ENCODE assay signal across 8 cellular contexts in genomic region chr6:166997768-166998255, GRCh38. TPM values are rescaled to one million over a fixed set of nuclear protein-coding genes. Genes with fewer than 3 reads are reported as not detected.
DNase-seq lines count a peak whose midpoint lies in the region; ATAC-seq and TF ChIP-seq lines count a peak whose summit lies in the region.

No MANE protein-coding gene starts in this region.

- H3K18ac ChIP-seq in neuronal stem cell (ENCODE audit: low read length) = peak overlapping the region; percentile 91

- TF ChIP-seq EP300 in transverse colon (IDR thresholded peaks at IDR 0.05; ENCODE audit: low read depth) = no peak

- TF ChIP-seq CTCF in AG10803 (conservative IDR thresholded peaks at IDR 0.05; ENCODE audit: low read length) (peak; percentile 61), fibroblast of villous mesenchyme (IDR thresholded peaks at IDR 0.05; ENCODE audit: insufficient read depth, low read depth, low read length) (peak; percentile 65), transverse colon (IDR thresholded peaks at IDR 0.05) (peak; percentile 17 to 58 (median 50))

- H2AK5ac ChIP-seq in neuronal stem cell (ENCODE audit: low read depth, low read length) = peak overlapping the region; percentile 70

- in situ Hi-C loops in transverse colon (cut with MboI; ENCODE audit: low pct_ligation_motif_present in 1 of 4, low pct_unique_long_range_greater_than_20kb in 1 of 4, low sequenced_read_pairs in 3 of 4) = loop anchor here in 3 of 4 donors (10.0 to 25.0 kb wide), 3 partner anchors 137 to 361 kb away; partner anchors contain the start of gene RPS6KA2 (in 1 of the 3)

- peak overlapping the region; percentile 98 for H3K9ac ChIP-seq in neuronal stem cell (ENCODE audit: low read depth, low read length, poor library complexity)

- H2BK5ac ChIP-seq in neuronal stem cell (ENCODE audit: low read length) = no peak overlapping the region

- H3K23ac ChIP-seq in neuronal stem cell (ENCODE audit: low read depth, low read length, poor library complexity) = peak overlapping the region; percentile 11

- no peak overlapping the region for H2BK120ac ChIP-seq in neuronal stem cell (ENCODE audit: low read depth, low read length)

- ATAC-seq in GM18858 (IDR thresholded peaks at IDR 0.05; ENCODE audit: unreplicated experiment) (peak; percentile 28), HG03469 (IDR thresholded peaks at IDR 0.05; ENCODE audit: unreplicated experiment) (peak; percentile 19)

- peak overlapping the region; percentile 84 for H3K4me3 Mint-ChIP-seq in activated T-helper 1 cell treated with anti-CD3 and anti-CD28 coated beads, Interleukin-12 subunit alpha, Interleukin-12 subunit beta, Interleukin-2, Interleukin-4 antibody, amounts not matched to agents 30 ng/mL and 10 ng/mL and 1 ng/mL, durations not matched to agents 14 hours and 24 hours and 36 hours

- no peaks in the 10 kb centered on the region for H3K9me3 Mint-ChIP-seq in activated T-helper 1 cell treated with anti-CD3 and anti-CD28 coated beads, Interleukin-12 subunit alpha, Interleukin-12 subunit beta, Interleukin-2, Interleukin-4 antibody, amounts not matched to agents 30 ng/mL and 10 ng/mL and 1 ng/mL, durations not matched to agents 14 hours and 24 hours and 36 hours

- no peak overlapping the region for H3K4ac ChIP-seq in neuronal stem cell (ENCODE audit: low read length)

- H3K27me3 Mint-ChIP-seq in activated T-helper 1 cell treated with anti-CD3 and anti-CD28 coated beads, Interleukin-12 subunit alpha, Interleukin-12 subunit beta, Interleukin-2, Interleukin-4 antibody, amounts not matched to agents 30 ng/mL and 10 ng/mL and 1 ng/mL, durations not matched to agents 14 hours and 24 hours and 36 hours (ENCODE audit: insufficient read depth) = no peaks in the 10 kb centered on the region

- no peak overlapping the region for H2BK12ac ChIP-seq in neuronal stem cell (ENCODE audit: low read length)

- peaks cover 36% of the 10 kb centered on the region for H3K4me1 Mint-ChIP-seq in activated T-helper 1 cell treated with anti-CD3 and anti-CD28 coated beads, Interleukin-12 subunit alpha, Interleukin-12 subunit beta, Interleukin-2, Interleukin-4 antibody, amounts not matched to agents 30 ng/mL and 10 ng/mL and 1 ng/mL, durations not matched to agents 14 hours and 24 hours and 36 hours (ENCODE audit: low read depth)

- peaks cover 16% of the 10 kb centered on the region for H3K79me1 ChIP-seq in neuronal stem cell (ENCODE audit: low read depth, low read length)

- peak overlapping the region; percentile 100 for H3K4me2 ChIP-seq in neuronal stem cell (ENCODE audit: insufficient read depth, low read length, poor library complexity, severe bottlenecking)

- DNase-seq in AG10803 (ENCODE audit: low read depth) = peak; percentile 62
- DNase-seq in activated T-helper 1 cell treated with anti-CD3 and anti-CD28 coated beads, Interleukin-12 subunit alpha, Interleukin-12 subunit beta, Interleukin-2, Interleukin-4 antibody, amounts not matched to agents 30 ng/mL and 10 ng/mL and 1 ng/mL, durations not matched to agents 14 hours and 24 hours and 36 hours (ENCODE audit: low spot score) = peak; percentile 39
- DNase-seq in fibroblast of villous mesenchyme (ENCODE audit: low read depth) = peak; percentile 76
- peak; percentile 42 for DNase-seq in neuronal stem cell (ENCODE audit: low spot score)
- DNase-seq in transverse colon = peak; percentile 69

- no peak overlapping the region for H3K14ac ChIP-seq in neuronal stem cell (ENCODE audit: low read length)

- intact Hi-C loops in activated T-helper 1 cell treated with anti-CD3 and anti-CD28 coated beads, Interleukin-12 subunit alpha, Interleukin-12 subunit beta, Interleukin-2, Interleukin-4 antibody, amounts not matched to agents 30 ng/mL and 10 ng/mL and 1 ng/mL, durations not matched to agents 14 hours and 24 hours and 36 hours (cut with micrococcal nuclease) = loop anchor here (2.0 to 5.0 kb wide), 6 partner anchors 55 to 615 kb away; partner anchors contain the start of gene MPC1
- intact Hi-C loops in transverse colon (cut with DNase I; ENCODE audit: low total_unique reads) = no loop called here

- peaks cover 17 to 64% of the 10 kb centered on the region in 2 donors for H3K36me3 ChIP-seq in neuronal stem cell (replicated peaks in 1 of 2; ENCODE audit: control insufficient read depth in 2 of 2, insufficient read depth in 2 of 2, low read length in 2 of 2)
- H3K36me3 ChIP-seq in transverse colon = no peaks in the 10 kb centered on the region

- no peak overlapping the region for H2BK15ac ChIP-seq in neuronal stem cell (ENCODE audit: low read length)

- H4K91ac ChIP-seq in neuronal stem cell (ENCODE audit: low read depth, low read length, poor library complexity) = no peak overlapping the region

- peak overlapping the region; percentile 56 for H3K27ac Mint-ChIP-seq in activated T-helper 1 cell treated with anti-CD3 and anti-CD28 coated beads, Interleukin-12 subunit alpha, Interleukin-12 subunit beta, Interleukin-2, Interleukin-4 antibody, amounts not matched to agents 30 ng/mL and 10 ng/mL and 1 ng/mL, durations not matched to agents 14 hours and 24 hours and 36 hours

- no CpG with 5 or more reads among the region's 38 CpGs for WGBS in neuronal stem cell (ENCODE audit: extremely low coverage in 2 of 2, insufficient read length in 2 of 2, insufficient replicate concordance in 1 of 2), 2 donors
- WGBS in transverse colon (ENCODE audit: low coverage in 1 of 2), 2 donors = 6% methylated on average over 37 of the region's 38 CpGs; no CpG with 5 or more reads in 1 of the 2 donors

- H3K9me3 ChIP-seq in neuronal stem cell (replicated peaks in 1 of 2; ENCODE audit: control insufficient read depth in 2 of 2, insufficient read depth in 1 of 2, low read depth in 1 of 2, low read length in 2 of 2) = peaks cover 4 to 5% of the 10 kb centered on the region in 2 donors
- H3K9me3 ChIP-seq in transverse colon = no peaks in the 10 kb centered on the region

- no peaks in the 10 kb centered on the region for H3K27me3 ChIP-seq in neuronal stem cell (ENCODE audit: control insufficient read depth in 3 of 3, insufficient read depth in 3 of 3, low read depth in 1 of 3, low read length in 3 of 3)
- no peaks in the 10 kb centered on the region for H3K27me3 ChIP-seq in transverse colon

- H2AFZ ChIP-seq in neuronal stem cell (ENCODE audit: low read length) = peak overlapping the region; percentile 94

- H3K4me3 ChIP-seq in AG10803 (ENCODE audit: low read length) (peak overlapping the region; percentile 85), fibroblast of villous mesenchyme (ENCODE audit: low read depth, low read length) (peak overlapping the region; percentile 95), neuronal stem cell (ENCODE audit: low read length in 2 of 2) (peak overlapping the region; percentile 87 to 98), transverse colon (peak overlapping the region; percentile 54 to 100 (median 94))

- H3K36me3 Mint-ChIP-seq in activated T-helper 1 cell treated with anti-CD3 and anti-CD28 coated beads, Interleukin-12 subunit alpha, Interleukin-12 subunit beta, Interleukin-2, Interleukin-4 antibody, amounts not matched to agents 30 ng/mL and 10 ng/mL and 1 ng/mL, durations not matched to agents 14 hours and 24 hours and 36 hours (ENCODE audit: low read depth) = peaks cover 23% of the 10 kb centered on the region

- no peak for TF ChIP-seq POLR2A in transverse colon (IDR thresholded peaks at IDR 0.05)

- H3K27ac ChIP-seq in neuronal stem cell (replicated peaks; ENCODE audit: low read length) = no peak overlapping the region
- peak overlapping the region; percentile 82 to 91 (median 85) for H3K27ac ChIP-seq in transverse colon

- H4K8ac ChIP-seq in neuronal stem cell (ENCODE audit: low read depth, low read length) = no peak overlapping the region

- H3K4me1 ChIP-seq in neuronal stem cell (ENCODE audit: control insufficient read depth in 2 of 2, insufficient read depth in 1 of 2, low read depth in 1 of 2, low read length in 2 of 2) (peaks cover 8 to 12% of the 10 kb centered on the region in 2 donors), transverse colon (peaks cover 7 to 21% (median 20%) of the 10 kb centered on the region in 4 donors)

TF ChIP-seq in PFSK-1, 5 proteins besides CTCF, POLR2A, EP300 and RAD21 (continues in another document):
- peak; percentile 45 for TF ChIP-seq FOXP2 (optimal IDR thresholded peaks at IDR 0.05; ENCODE audit: borderline replicate concordance, extremely low read depth, extremely low read length, insufficient read depth)
- peak; percentile 96 for TF ChIP-seq SIN3A (IDR thresholded peaks at IDR 0.05; ENCODE audit: borderline replicate concordance, insufficient read depth, low read length)
- no peak for TF ChIP-seq TAF1 (IDR thresholded peaks at IDR 0.05; ENCODE audit: borderline replicate concordance, insufficient read depth, low read length)
- TF ChIP-seq POLR2AphosphoS5 (IDR thresholded peaks at IDR 0.05; ENCODE audit: low read depth, low read length) = no peak

RNA-seq across cellular contexts. Expression of gene CEP43, which starts 1.4 kb away (rescaled TPM):
- polyA plus RNA-seq in PFSK-1 (2012; ENCODE audit: insufficient read length, low read depth) = 12.3 TPM
- 18.8 and 21.4 TPM in 2 replicates for total RNA-seq in activated T-helper 1 cell treated with anti-CD3 and anti-CD28 coated beads, Interleukin-12 subunit alpha, Interleukin-12 subunit beta, Interleukin-2, Interleukin-4 antibody, amounts not matched to agents 30 ng/mL and 10 ng/mL and 1 ng/mL, durations not matched to agents 14 hours and 24 hours and 36 hours
- 19.3 and 37.6 TPM in 2 replicates for total RNA-seq in fibroblast of villous mesenchyme
- 22.8 TPM for polyA plus RNA-seq in neuronal stem cell (2013, experiment 1 of 2)
- 23.1 TPM for polyA plus RNA-seq in neuronal stem cell (2013, experiment 2 of 2)
- 10 to 100 TPM in 2 of 4 donors, 1 to 10 TPM in 2; 3.6 to 31.0 (median 14.3) TPM for total RNA-seq in transverse colon

RNA-seq across cellular contexts. Expression of gene RNASET2, which starts 41.5 kb away (rescaled TPM):
- polyA plus RNA-seq in PFSK-1 (2012; ENCODE audit: insufficient read length, low read depth) = 24.5 TPM
- 99.5 TPM in 2 replicates for total RNA-seq in activated T-helper 1 cell treated with anti-CD3 and anti-CD28 coated beads, Interleukin-12 subunit alpha, Interleukin-12 subunit beta, Interleukin-2, Interleukin-4 antibody, amounts not matched to agents 30 ng/mL and 10 ng/mL and 1 ng/mL, durations not matched to agents 14 hours and 24 hours and 36 hours
- total RNA-seq in fibroblast of villous mesenchyme (20.3 and 22.5 TPM in 2 replicates), transverse colon (100 to 1,000 TPM; 121 to 191 (median 176) TPM)
- polyA plus RNA-seq in neuronal stem cell (2013, experiment 1 of 2) = 24.1 TPM
- 25.1 TPM for polyA plus RNA-seq in neuronal stem cell (2013, experiment 2 of 2)
